ENCODE assay signal across 8 cellular contexts in the genomic region with DNA sequence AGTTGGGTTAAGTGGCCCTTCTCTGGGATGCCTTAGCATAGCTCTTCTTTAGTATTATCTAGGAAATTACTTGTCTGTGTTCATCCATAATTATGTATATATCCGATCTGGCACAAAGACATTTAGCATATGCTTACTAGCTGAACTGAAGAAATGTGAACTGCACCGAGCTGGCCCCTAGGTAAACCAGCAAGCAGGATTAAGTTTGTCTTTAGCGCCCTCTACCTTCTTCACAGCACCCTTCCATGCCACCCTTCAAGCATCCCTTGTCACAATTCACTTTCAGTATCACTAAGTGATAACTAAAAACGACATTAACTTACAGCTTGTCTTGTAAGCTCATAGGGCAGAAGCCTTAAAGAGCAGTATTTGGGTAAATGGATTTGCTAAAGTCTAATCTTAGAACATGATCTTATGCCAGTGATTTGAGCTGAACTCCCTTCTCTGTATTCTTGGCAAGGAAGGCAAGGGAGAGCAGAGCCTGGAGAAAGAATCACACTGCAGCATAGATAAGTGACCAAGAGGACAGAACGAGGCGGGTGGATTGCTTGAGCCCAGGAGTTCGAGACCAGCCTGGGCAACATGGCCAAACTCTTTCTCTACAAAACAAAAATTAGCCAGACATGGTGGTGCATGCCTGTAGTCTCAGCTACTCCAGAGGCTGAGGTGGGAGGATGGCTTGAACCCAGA. TPM values are rescaled to one million over a fixed set of nuclear protein-coding genes. Genes with fewer than 3 reads are reported as not detected.
DNase-seq lines count a peak whose midpoint lies in the region; ATAC-seq and TF ChIP-seq lines count a peak whose summit lies in the region.

No MANE protein-coding gene starts in this region.

- TF ChIP-seq CTCF in foreskin fibroblast (IDR thresholded peaks at IDR 0.05; ENCODE audit: low read depth, low read length) (peak; percentile 62), osteoblast (IDR thresholded peaks at IDR 0.05; ENCODE audit: extremely low read depth, low read depth, low read length) (peak; percentile 66), coronary artery (IDR thresholded peaks at IDR 0.05) (no peak)

- H2AFZ ChIP-seq in osteoblast (ENCODE audit: low read length) = peak overlapping the region; percentile 27

- H3K9me3 ChIP-seq in NT2/D1 (ENCODE audit: insufficient read depth, low read length) (no peaks in the 10 kb centered on the region), osteoblast (ENCODE audit: low read depth, low read length) (no peaks in the 10 kb centered on the region)

- H3K4me2 ChIP-seq in osteoblast (ENCODE audit: insufficient read depth, low read length) = peak overlapping the region; percentile 17

- no peaks in the 10 kb centered on the region for H3K79me2 ChIP-seq in osteoblast (ENCODE audit: insufficient read depth, low read length)

- H3K36me3 ChIP-seq in NT2/D1 (ENCODE audit: insufficient read depth, insufficient read length, low read length) (peaks cover 27% of the 10 kb centered on the region), osteoblast (ENCODE audit: insufficient read depth, low read length) (no peaks in the 10 kb centered on the region)

- ATAC-seq in GM21423 (IDR thresholded peaks at IDR 0.05; ENCODE audit: unreplicated experiment) = peak; percentile 96

- H3K4me1 ChIP-seq in NT2/D1 (ENCODE audit: insufficient read depth, insufficient read length) = no peaks in the 10 kb centered on the region
- peaks cover 11% of the 10 kb centered on the region for H3K4me1 ChIP-seq in osteoblast (ENCODE audit: insufficient read depth, low read length)

- DNase-seq in ELF-1 (ENCODE audit: low read depth, low spot score) (peak; percentile 61), HK-2 (ENCODE audit: unreplicated experiment) (peak; percentile 27), NT2/D1 (ENCODE audit: low read depth, low spot score) (peak; percentile 64), foreskin fibroblast (peak; percentile 30 to 66), osteoblast (ENCODE audit: insufficient read length, low spot score, missing footprints) (peak; percentile 73), coronary artery (ENCODE audit: low spot score) (no peak)
- peak; percentile 33 to 45 for DNase-seq in activated T-cell treated with anti-CD3 and anti-CD28 coated beads, Interleukin-2, amount 50 U/mL, for 48 hours

- no peak overlapping the region for H3K9ac ChIP-seq in NT2/D1 (ENCODE audit: insufficient read length, low read depth)

- H3K27ac ChIP-seq in osteoblast (ENCODE audit: low read depth, low read length) = no peak overlapping the region
- H3K27ac ChIP-seq in coronary artery = peak overlapping the region in 1 of 2 donors; percentile 28

- H3K4me3 ChIP-seq in NT2/D1 (ENCODE audit: insufficient read length, low read depth) (no peak overlapping the region), foreskin fibroblast (ENCODE audit: low read depth in 1 of 2, low read length in 2 of 2) (no peak overlapping the region), osteoblast (ENCODE audit: insufficient read depth, low read length) (no peak overlapping the region), coronary artery (no peak overlapping the region)

- no peaks in the 10 kb centered on the region for H3K27me3 ChIP-seq in NT2/D1 (ENCODE audit: insufficient read depth, insufficient read length)
- H3K27me3 ChIP-seq in osteoblast (ENCODE audit: insufficient read depth, low read length) = no peaks in the 10 kb centered on the region

- no peaks in the 10 kb centered on the region for H4K20me1 ChIP-seq in osteoblast (ENCODE audit: insufficient read depth, low read length)

RNA-seq across cellular contexts. Expression of a gene that starts 2.6 kb away (rescaled TPM):
- total RNA-seq in osteoblast = 0.29 and 0.36 TPM in 2 replicates

RNA-seq across cellular contexts. Expression of a gene that starts 36.6 kb away (rescaled TPM):
- total RNA-seq in osteoblast = 73.8 and 83.4 TPM in 2 replicates

RNA-seq across cellular contexts. Expression of a gene that starts 55.6 kb away (rescaled TPM):
- total RNA-seq in osteoblast = 0.29 and 0.36 TPM in 2 replicates

RNA-seq across cellular contexts. Expression of a gene that starts 56.3 kb away (rescaled TPM):
- under 0.01 TPM in 2 replicates for total RNA-seq in osteoblast
